19 cellular contexts compared by ENCODE assay signal in the genomic region with DNA sequence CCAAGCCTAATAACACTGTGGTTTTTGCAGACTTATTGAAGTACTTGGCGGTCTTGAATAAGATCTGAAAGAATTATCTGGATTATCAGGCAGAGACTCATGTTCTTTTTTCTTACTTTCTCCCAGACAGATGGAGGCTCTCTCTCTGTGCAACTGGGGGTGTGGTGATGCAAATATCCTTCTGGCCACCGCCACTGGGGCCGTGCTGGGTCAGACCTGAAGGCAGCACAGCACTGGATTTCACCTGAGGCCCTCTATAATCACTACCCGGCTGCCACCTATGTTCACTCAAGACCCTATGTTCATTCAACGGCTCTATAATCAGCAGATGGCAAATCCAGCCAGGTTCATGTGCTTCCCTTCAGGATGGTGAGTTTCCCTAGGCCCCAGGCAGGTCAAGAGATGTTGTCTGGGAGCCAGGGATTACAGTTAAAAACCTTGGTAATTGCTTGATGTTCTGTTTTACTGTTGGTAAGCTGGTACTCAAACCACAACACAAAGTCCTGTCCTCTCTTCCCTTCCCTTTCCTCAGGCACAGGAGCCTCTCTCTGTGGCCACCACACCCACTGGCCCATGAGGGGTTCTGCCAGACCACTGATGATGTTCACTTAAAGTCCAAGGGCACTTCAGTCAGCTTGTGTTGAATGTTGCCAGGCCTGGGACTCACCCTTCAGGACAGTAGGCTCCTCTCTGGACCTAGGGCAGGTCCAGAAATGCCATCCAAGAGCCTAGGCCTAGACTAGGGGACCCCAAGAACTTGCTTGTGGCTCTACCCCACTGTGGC.
"Had no signal": no experiment of that assay in that cellular context is flagged by ENCODE, and none has a peak within 500 bp of the region (broad histone marks: within the 10 kb centered on the region; RNA-seq: fewer than 3 reads in every experiment).

No MANE protein-coding gene starts in this region.

- H2AFZ ChIP-seq: hepatocyte had no signal

- H3K27ac ChIP-seq: coronary artery, dorsolateral prefrontal cortex, esophagus muscularis mucosa, foreskin keratinocyte, gastroesophageal sphincter, heart left ventricle, hepatocyte, left lung, lower lobe of right lung had no signal

- H3K9me3 ChIP-seq: esophagus muscularis mucosa, gastroesophageal sphincter, left lung, lower lobe of right lung, mucosa of descending colon had no signal

- H3K36me3 ChIP-seq: esophagus muscularis mucosa, gastroesophageal sphincter, heart left ventricle, left lung, lower lobe of right lung had no signal

- H3K4me1 ChIP-seq: esophagus muscularis mucosa, foreskin keratinocyte, gastroesophageal sphincter, heart left ventricle, left lung, lower lobe of right lung had no signal

- H3K27me3 ChIP-seq: dorsolateral prefrontal cortex, esophagus muscularis mucosa, foreskin keratinocyte, heart left ventricle, hepatocyte, left lung had no signal

- ATAC-seq: foreskin keratinocyte, gastroesophageal sphincter, heart left ventricle, left cardiac atrium, left lung, left ventricle myocardium superior, lower lobe of right lung, mucosa of descending colon had no signal

- H3K4me2 ChIP-seq: hepatocyte had no signal

- DNase-seq: dermis blood vessel endothelial cell; dorsolateral prefrontal cortex; effector CD4-positive, alpha-beta T cell; effector memory CD4-positive, alpha-beta T cell; foreskin keratinocyte; heart left ventricle; hypothalamus; immature natural killer cell; left cardiac atrium; left lung; left ventricle myocardium superior; lower lobe of right lung; mesenchymal stem cell; mucosa of descending colon; naive B cell had no signal

- H3K4me3 ChIP-seq: coronary artery, dorsolateral prefrontal cortex, esophagus muscularis mucosa, gastroesophageal sphincter, heart left ventricle, hepatocyte, left lung, lower lobe of right lung, mucosa of descending colon had no signal
